1 cellular context compared by ENCODE assay signal in the genomic region with DNA sequence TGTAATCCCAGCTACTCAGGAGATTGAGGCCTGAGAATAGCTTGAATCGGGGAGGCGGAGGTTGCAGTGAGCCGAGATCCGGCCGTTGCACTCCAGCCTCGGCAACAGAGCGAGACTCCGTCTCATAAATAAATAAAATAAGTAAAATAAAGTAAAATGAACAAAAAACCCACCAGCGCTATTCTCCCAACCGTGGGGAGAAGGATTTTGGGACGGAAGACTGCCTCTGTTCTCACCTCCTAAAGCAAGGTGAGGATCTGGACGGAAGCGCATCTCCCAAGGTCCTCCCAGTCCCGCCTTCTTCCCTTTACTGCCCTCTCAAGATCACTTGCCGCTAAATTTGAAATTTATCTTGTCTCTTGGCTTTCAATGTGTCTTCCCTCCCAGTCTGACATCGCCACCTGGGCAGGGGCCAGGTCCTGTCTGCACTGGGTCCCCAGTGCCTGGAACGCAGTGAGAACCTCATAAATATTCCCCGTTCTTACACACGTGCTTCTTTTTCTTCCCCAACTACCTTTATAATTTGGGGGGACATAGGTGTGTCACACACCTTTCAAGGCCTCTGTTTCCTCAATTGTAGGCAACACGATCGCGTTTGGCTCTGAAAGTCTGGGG.
TF ChIP-seq lines count a peak whose summit lies in the region.

No MANE protein-coding gene starts in this region.

TF ChIP-seq in GM12878, 131 proteins besides CTCF, POLR2A, EP300 and RAD21:
- TF ChIP-seq STAT3 (IDR thresholded peaks at IDR 0.05; ENCODE audit: low read depth, low read length): no peak
TF ChIP-seq in GM12878: peak in this region for 0.
